In the genomic region with DNA sequence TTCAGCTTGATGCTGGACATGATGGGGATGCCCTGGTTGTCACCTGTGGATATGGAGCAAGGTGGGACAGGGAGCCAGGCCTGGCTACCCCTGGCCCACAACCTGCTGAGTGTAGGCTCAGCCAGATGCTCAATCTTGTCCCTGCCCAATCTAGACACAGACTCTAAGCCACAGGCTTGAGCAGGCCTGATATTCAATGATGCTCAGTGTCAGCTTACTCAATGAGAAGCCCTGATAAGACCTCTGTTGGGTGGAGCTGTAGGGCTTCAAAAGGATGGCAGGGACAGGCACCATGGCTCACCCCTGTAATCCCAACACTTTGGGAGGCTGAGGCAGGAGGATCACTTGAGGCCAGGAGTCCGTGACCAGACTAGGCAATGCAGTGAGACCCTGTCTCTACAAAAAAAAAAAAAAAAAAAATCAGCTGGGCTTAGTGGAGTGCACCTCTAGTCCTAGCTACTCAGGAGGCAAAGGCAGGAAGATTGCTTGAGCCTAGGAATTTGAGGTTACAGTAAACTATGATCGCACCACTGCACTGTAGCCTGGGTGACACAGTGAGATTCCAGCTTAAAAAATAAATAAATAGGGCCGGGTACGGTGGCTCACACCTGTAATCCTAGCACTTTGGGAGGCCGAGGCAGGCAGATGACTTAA, we compare ENCODE assay signal across 1 cellular context.
TF ChIP-seq lines count a peak whose summit lies in the region.

No MANE protein-coding gene starts in this region.

TF ChIP-seq in GM12891, 5 proteins besides CTCF, POLR2A, EP300 and RAD21 (continued from another document):
- TF ChIP-seq TAF1 (IDR thresholded peaks at IDR 0.05; ENCODE audit: low read depth, low read length) (no peak), SPI1 (IDR thresholded peaks at IDR 0.05; ENCODE audit: low read depth, low read length) (no peak), POLR2AphosphoS5 (IDR thresholded peaks at IDR 0.05; ENCODE audit: low read depth, low read length) (no peak), POU2F2 (IDR thresholded peaks at IDR 0.05; ENCODE audit: low read depth, low read length) (no peak)
